In genomic region chr11:45154276-45154675, GRCh38 we compare ENCODE assay signal across 20 cellular contexts. TPM values are rescaled to one million over a fixed set of nuclear protein-coding genes. Genes with fewer than 3 reads are reported as not detected.
DNase-seq lines count a peak whose midpoint lies in the region; ATAC-seq and TF ChIP-seq lines count a peak whose summit lies in the region.
"Had no signal": no experiment of that assay in that cellular context is flagged by ENCODE, and none has a peak within 500 bp of the region (broad histone marks: within the 10 kb centered on the region; RNA-seq: fewer than 3 reads in every experiment).

No MANE protein-coding gene starts in this region.

- DNase-seq in activated CD4-positive, CD25-positive, alpha-beta regulatory T cell treated with anti-CD3 and anti-CD28 coated beads, Interleukin-2, amount 50 U/mL, for 72 hours, result peak; percentile 21
- DNase-seq in activated CD4-positive, CD25-positive, alpha-beta regulatory T cell (lab: John Stamatoyannopoulos, UW), result no peak
- DNase-seq in central memory CD8-positive, alpha-beta T cell (ENCODE audit: low spot score in 2 of 2), result no peak
- DNase-seq in mesothelial cell of epicardium (ENCODE audit: low spot score in 2 of 2, unreplicated experiment in 2 of 2) (peak in 1 of 2 experiments; percentile 17), mucosa of descending colon (no peak), NCI-H2227 treated with DMSO at 0.1 percent for 48 hours (lab: John Stamatoyannopoulos, UW) (no peak)
- DNase-seq: CD8-positive, alpha-beta memory T cell; DMS79 treated with DMSO at 0.1 percent for 48 hours; GOT3; Kasumi-1; NCI-H1105; NCI-H1694 treated with DMSO at 0.1 percent for 48 hours; NCI-H2107; NCI-H526 treated with DMSO at 0.1 percent for 48 hours had no signal

- H3K27me3 ChIP-seq in stomach smooth muscle (ENCODE audit: control insufficient read depth in 1 of 2, insufficient read depth in 2 of 2, low read length in 2 of 2), result no peaks in the 10 kb centered on the region
- H3K27me3 ChIP-seq: BLaER1 had no signal

- no peak for ATAC-seq in central memory CD8-positive, alpha-beta T cell (replicated peaks; ENCODE audit: extremely low read depth, poor library complexity, severe bottlenecking)
- ATAC-seq in mucosa of descending colon (no peak), GM18867 (IDR thresholded peaks at IDR 0.05; ENCODE audit: unreplicated experiment) (no peak)

- H3K4me1 Mint-ChIP-seq in central memory CD8-positive, alpha-beta T cell, result peaks cover 65% of the 10 kb centered on the region
- H3K4me1 Mint-ChIP-seq in mesothelial cell of epicardium, result peaks cover 47% of the 10 kb centered on the region

- no peak for TF ChIP-seq CTCF in mesothelial cell of epicardium (IDR thresholded peaks at IDR 0.05; ENCODE audit: unreplicated experiment)
- no peak for TF ChIP-seq CTCF in mucosa of descending colon (IDR thresholded peaks at IDR 0.05)

- peak overlapping the region; percentile 49 for H3K27ac ChIP-seq in stomach smooth muscle (ENCODE audit: low read length)
- H3K27ac ChIP-seq: 22Rv1, HL-60 had no signal

- H3K27ac Mint-ChIP-seq in central memory CD8-positive, alpha-beta T cell (ENCODE audit: low read depth), result peak overlapping the region; percentile 6
- peak overlapping the region; percentile 68 for H3K27ac Mint-ChIP-seq in mesothelial cell of epicardium
- H3K27ac Mint-ChIP-seq: IgD-negative memory B cell had no signal

- H3K36me3 ChIP-seq in stomach smooth muscle (ENCODE audit: control insufficient read depth in 2 of 2, insufficient read depth in 2 of 2, low read length in 2 of 2), result peaks cover 0 to 2% of the 10 kb centered on the region in 2 donors
- no peaks in the 10 kb centered on the region for H3K36me3 ChIP-seq in mucosa of descending colon (ENCODE audit: low read depth)
- H3K36me3 ChIP-seq: BLaER1 had no signal

- no peak overlapping the region for H3K4me3 ChIP-seq in stomach smooth muscle (ENCODE audit: low read length in 2 of 2)
- H3K4me3 ChIP-seq in mucosa of descending colon, result no peak overlapping the region
- H3K4me3 ChIP-seq: BLaER1 had no signal

- no peaks in the 10 kb centered on the region for H3K9me3 Mint-ChIP-seq in central memory CD8-positive, alpha-beta T cell
- H3K9me3 Mint-ChIP-seq in mesothelial cell of epicardium, result no peaks in the 10 kb centered on the region
- H3K9me3 Mint-ChIP-seq: CD8-positive, alpha-beta memory T cell; IgD-negative memory B cell had no signal

- no peaks in the 10 kb centered on the region for H3K27me3 Mint-ChIP-seq in central memory CD8-positive, alpha-beta T cell
- no peaks in the 10 kb centered on the region for H3K27me3 Mint-ChIP-seq in mesothelial cell of epicardium (ENCODE audit: low read depth)
- H3K27me3 Mint-ChIP-seq: IgD-negative memory B cell had no signal

- H3K9ac ChIP-seq in stomach smooth muscle (ENCODE audit: low read length in 2 of 2), result peak overlapping the region; percentile 7 to 21
- H3K9ac ChIP-seq: BLaER1 had no signal

- peaks cover 58% of the 10 kb centered on the region for H3K4me1 ChIP-seq in stomach smooth muscle (ENCODE audit: control insufficient read depth, insufficient read depth, low read length)
- H3K4me1 ChIP-seq in mucosa of descending colon (ENCODE audit: low read depth), result peaks cover 16% of the 10 kb centered on the region

- intact Hi-C loops in mucosa of descending colon (cut with DNase I, micrococcal nuclease), result no loop called here

- peaks cover 2% of the 10 kb centered on the region for H3K36me3 Mint-ChIP-seq in central memory CD8-positive, alpha-beta T cell (ENCODE audit: insufficient read depth)
- H3K36me3 Mint-ChIP-seq in mesothelial cell of epicardium, result peaks cover 2% of the 10 kb centered on the region

- no peak overlapping the region for H3K4me3 Mint-ChIP-seq in central memory CD8-positive, alpha-beta T cell
- no peak overlapping the region for H3K4me3 Mint-ChIP-seq in mesothelial cell of epicardium
- H3K4me3 Mint-ChIP-seq: CD8-positive, alpha-beta memory T cell had no signal

- H3K9me3 ChIP-seq in stomach smooth muscle (ENCODE audit: control insufficient read depth in 2 of 2, low read length in 2 of 2), result no peaks in the 10 kb centered on the region
- no peaks in the 10 kb centered on the region for H3K9me3 ChIP-seq in mucosa of descending colon
- H3K9me3 ChIP-seq: BLaER1 had no signal

RNA-seq across cellular contexts. Expression of gene PRDM11, which starts 7.8 kb away (rescaled TPM):
- 56.9 to 60.9 TPM (median 60.2 TPM) in 3 replicates for total RNA-seq in mesothelial cell of epicardium
- total RNA-seq in mucosa of descending colon, result 10 to 100 TPM in 2 of 3 donors, 1 to 10 TPM in 1; 7.6 to 25.2 (median 11.3) TPM
